ENCODE assay signal across 1 cellular context in genomic region chr2:71331581-71332412, GRCh38.
A peak's percentile ranks its signal among the peaks of the same experiment; 100 is the strongest.
TF ChIP-seq lines count a peak whose summit lies in the region.

Gene ZNF638, plus strand, starts transcription at chr2:71331782. Its CDS starts 17,173 bp downstream, at chr2:71348955.

TF ChIP-seq in K562, 482 proteins besides CTCF, POLR2A, EP300 and RAD21 (continued from another document and continues in another):
- no peak; the same call in 1 of the 2 replicates for TF ChIP-seq GMEB1 (CRISPR knock-in tag; IDR thresholded peaks at IDR 0.05)
- TF ChIP-seq PHF21A (IDR thresholded peaks at IDR 0.05; ENCODE audit: borderline replicate concordance, low read depth) = 0 out of 2 replicates have a peak, but pooled peaks have one; percentile 33
- TF ChIP-seq ZBTB7A (IDR thresholded peaks at IDR 0.05; ENCODE audit: borderline replicate concordance, control insufficient read depth, low read depth, low read length) = peak; percentile 65; the same call in 1 of the 2 replicates
- TF ChIP-seq ZEB2 (IDR thresholded peaks at IDR 0.05) = no peak
- no peak for TF ChIP-seq CREB5 (CRISPR knock-in tag; IDR thresholded peaks at IDR 0.05)
- no peak for TF ChIP-seq HMBOX1 (IDR thresholded peaks at IDR 0.05)
- no peak for TF ChIP-seq CBFA2T2 (conservative IDR thresholded peaks at IDR 0.05)
- TF ChIP-seq KLF6 (CRISPR knock-in tag; IDR thresholded peaks at IDR 0.05; ENCODE audit: borderline replicate concordance) = no peak
- no peak for TF ChIP-seq PTRF (tag; IDR thresholded peaks at IDR 0.05)
- TF ChIP-seq RBM15 (IDR thresholded peaks at IDR 0.05; ENCODE audit: insufficient read depth, low read length) = no peak
- TF ChIP-seq RBBP5 (IDR thresholded peaks at IDR 0.05; ENCODE audit: borderline replicate concordance, insufficient read depth, low read length, poor library complexity, severe bottlenecking) = peak; percentile 90
- TF ChIP-seq CHAMP1 (IDR thresholded peaks at IDR 0.05) = no peak
- no peak for TF ChIP-seq PTBP1 (IDR thresholded peaks at IDR 0.05; ENCODE audit: low read depth, low read length)
- TF ChIP-seq ADNP (tag; IDR thresholded peaks at IDR 0.05) = peak; percentile 12
- TF ChIP-seq E2F4 (CRISPR knock-in tag; IDR thresholded peaks at IDR 0.05; ENCODE audit: low read depth) = no peak
- no peak for TF ChIP-seq NFIX (CRISPR knock-in tag; IDR thresholded peaks at IDR 0.05; ENCODE audit: low read depth)
- peak; percentile 81 for TF ChIP-seq EP400 (IDR thresholded peaks at IDR 0.05)
- TF ChIP-seq ARNT (IDR thresholded peaks at IDR 0.05) = no peak
- no peak for TF ChIP-seq ZKSCAN8 (CRISPR knock-in tag; IDR thresholded peaks at IDR 0.05)
- TF ChIP-seq NEUROD1 (IDR thresholded peaks at IDR 0.05; ENCODE audit: borderline replicate concordance, low read depth, low read length, partially characterized antibody) = no peak
- no peak for TF ChIP-seq TAF15 (IDR thresholded peaks at IDR 0.05; ENCODE audit: low read depth, low read length)
- TF ChIP-seq PHF20 (IDR thresholded peaks at IDR 0.05; ENCODE audit: partially characterized antibody) = no peak
- TF ChIP-seq MCM3 (IDR thresholded peaks at IDR 0.05) = no peak
- no peak for TF ChIP-seq CBFA2T3 (IDR thresholded peaks at IDR 0.05)
- TF ChIP-seq MTF1 (CRISPR knock-in tag; IDR thresholded peaks at IDR 0.05; ENCODE audit: borderline replicate concordance) = no peak
- peak; percentile 70 for TF ChIP-seq TAF9B (IDR thresholded peaks at IDR 0.05; ENCODE audit: partially characterized antibody)
- no peak for TF ChIP-seq HCFC1 (IDR thresholded peaks at IDR 0.05; ENCODE audit: low read depth, low read length)
- no peak for TF ChIP-seq PHB2 (IDR thresholded peaks at IDR 0.05; ENCODE audit: low read depth)
- no peak for TF ChIP-seq ZC3H4 (CRISPR knock-in tag; IDR thresholded peaks at IDR 0.05; ENCODE audit: borderline replicate concordance)
- no peak for TF ChIP-seq HNRNPK (IDR thresholded peaks at IDR 0.05; ENCODE audit: low read depth, low read length, poor library complexity, severe bottlenecking)
- TF ChIP-seq PPARD (CRISPR knock-in tag; IDR thresholded peaks at IDR 0.05) = no peak
- no peak for TF ChIP-seq HES1 (IDR thresholded peaks at IDR 0.05; ENCODE audit: low read depth)
- TF ChIP-seq ZNF444 (CRISPR knock-in tag; IDR thresholded peaks at IDR 0.05) = no peak
- TF ChIP-seq MEF2D (tag; conservative IDR thresholded peaks at IDR 0.05; ENCODE audit: low read depth) = no peak
- 0 out of 2 replicates have a peak, but pooled peaks have one; percentile 34 for TF ChIP-seq ZBTB40 (IDR thresholded peaks at IDR 0.05)
- TF ChIP-seq ZBTB40 (CRISPR knock-in tag; IDR thresholded peaks at IDR 0.05) = no peak
- no peak for TF ChIP-seq ZNF507 (tag; conservative IDR thresholded peaks at IDR 0.05)
- no peak for TF ChIP-seq ZNF445 (CRISPR knock-in tag; IDR thresholded peaks at IDR 0.05; ENCODE audit: low read depth)
- TF ChIP-seq PYGO2 (tag; IDR thresholded peaks at IDR 0.05) = no peak
- TF ChIP-seq TEAD1 (CRISPR knock-in tag; IDR thresholded peaks at IDR 0.05) = no peak
- no peak for TF ChIP-seq ZNF778 (CRISPR knock-in tag; IDR thresholded peaks at IDR 0.05)
- TF ChIP-seq KDM4B (IDR thresholded peaks at IDR 0.05; ENCODE audit: borderline replicate concordance in 2 of 2, low read depth in 1 of 2) = no peak
- TF ChIP-seq CREB3 (tag; conservative IDR thresholded peaks at IDR 0.05; ENCODE audit: low read depth) = no peak
- no peak for TF ChIP-seq YBX1 (IDR thresholded peaks at IDR 0.05)
- no peak for TF ChIP-seq ZNF395 (CRISPR knock-in tag; IDR thresholded peaks at IDR 0.05)
- 0 out of 2 replicates have a peak, but pooled peaks have one; percentile 41 for TF ChIP-seq HDAC8 (tag; IDR thresholded peaks at IDR 0.05)
- 0 out of 2 replicates have a peak, but pooled peaks have one; percentile 2 for TF ChIP-seq CC2D1A (IDR thresholded peaks at IDR 0.05)
- TF ChIP-seq MYNN (IDR thresholded peaks at IDR 0.05) = no peak
- TF ChIP-seq MYNN (CRISPR knock-in tag; IDR thresholded peaks at IDR 0.05) = no peak
- TF ChIP-seq CBX8 (IDR thresholded peaks at IDR 0.05; ENCODE audit: borderline replicate concordance, extremely low read depth, low read depth, low read length, poor library complexity, severe bottlenecking) = no peak
